24 cellular contexts compared by ENCODE assay signal in genomic region chr17:60244656-60245055, GRCh38.
"Had no signal": no experiment of that assay in that cellular context is flagged by ENCODE, and none has a peak within 500 bp of the region (broad histone marks: within the 10 kb centered on the region; RNA-seq: fewer than 3 reads in every experiment).

No MANE protein-coding gene starts in this region.

- ATAC-seq: natural killer cell; psoas muscle; right cardiac atrium; right lobe of liver; stimulated activated effector memory CD8-positive, alpha-beta T cell treated with anti-CD3 and anti-CD28 coated beads, Interleukin-12 subunit alpha, Interleukin-12 subunit beta, amount 100 ng/mL, for 72 hours; stimulated activated naive B cell treated with anti-CD40 and anti-IgM and Interleukin-4, amounts not matched to agents 10 μg/mL and 1 μg/mL and 100 μg/mL, for 72 hours had no signal

- H3K79me2 ChIP-seq: parathyroid adenoma had no signal

- H3K4me1 ChIP-seq: parathyroid adenoma, psoas muscle, right lobe of liver, sigmoid colon, stomach, thyroid gland, upper lobe of left lung, uterus had no signal

- H3K27me3 ChIP-seq: neural progenitor cell, ovary, right lobe of liver, sigmoid colon, stomach, thyroid gland, tibial nerve, upper lobe of left lung, uterus had no signal

- H3K9ac ChIP-seq: neural progenitor cell, parathyroid adenoma had no signal

- H3K9me3 ChIP-seq: ovary, psoas muscle, right lobe of liver, sigmoid colon, stomach, thoracic aorta, thyroid gland, upper lobe of left lung, uterus had no signal

- FAIRE-seq: small intestine had no signal

- H2AFZ ChIP-seq: neural progenitor cell, parathyroid adenoma had no signal

- H3K4me2 ChIP-seq: neural progenitor cell had no signal

- DNase-seq: natural killer cell; occipital lobe; ovary; psoas muscle; right cardiac atrium; right lobe of liver; sigmoid colon; small intestine; stimulated activated CD4-positive, alpha-beta T cell treated with anti-CD3 and anti-CD28 coated beads, Interleukin-15, amount 100 ng/mL, for 24 hours; stimulated activated CD4-positive, alpha-beta T cell treated with anti-CD3 and anti-CD28 coated beads, Interleukin-2, amount 100 ng/mL, for 24 hours; stimulated activated CD4-positive, alpha-beta T cell treated with anti-CD3 and anti-CD28 coated beads, Interleukin-2, amount 100 ng/mL, for 48 hours; stimulated activated CD4-positive, alpha-beta T cell treated with anti-CD3 and anti-CD28 coated beads, Interleukin-4, amount 100 ng/mL, for 24 hours; stimulated activated naive B cell treated with anti-CD40 and anti-IgM and Interleukin-4, amounts not matched to agents 10 μg/mL and 1 μg/mL and 100 μg/mL, for 72 hours; stimulated activated naive CD4-positive, alpha-beta T cell treated with Interleukin-2 at 50 U/mL for 16 hours; stomach; thyroid gland; trophoblast cell; upper lobe of left lung; uterus had no signal

- H3K4me3 ChIP-seq: neural progenitor cell, ovary, psoas muscle, right lobe of liver, sigmoid colon, stomach, thoracic aorta, thyroid gland, tibial nerve, upper lobe of left lung, uterus had no signal

- H3K36me3 ChIP-seq: ovary, right lobe of liver, thyroid gland, uterus had no signal

- H3K27ac ChIP-seq: neural progenitor cell, ovary, parathyroid adenoma, psoas muscle, right lobe of liver, sigmoid colon, stomach, thoracic aorta, thyroid gland, tibial nerve, upper lobe of left lung, uterus had no signal
